ENCODE assay signal across 25 cellular contexts in genomic region chr11:25048632-25049031, GRCh38.
"Had no signal": no experiment of that assay in that cellular context is flagged by ENCODE, and none has a peak within 500 bp of the region (broad histone marks: within the 10 kb centered on the region; RNA-seq: fewer than 3 reads in every experiment).

No MANE protein-coding gene starts in this region.

- H3K27ac ChIP-seq: neural progenitor cell, ovary, parathyroid adenoma, psoas muscle, right lobe of liver, sigmoid colon, stomach, thoracic aorta, thyroid gland, tibial nerve, upper lobe of left lung, vagina had no signal

- H3K9me3 ChIP-seq: ovary, psoas muscle, right lobe of liver, sigmoid colon, stomach, thoracic aorta, thyroid gland, tibial nerve, upper lobe of left lung, vagina had no signal

- FAIRE-seq: small intestine, urothelium cell line had no signal

- H3K9ac ChIP-seq: neural progenitor cell, parathyroid adenoma had no signal

- H3K36me3 ChIP-seq: neural progenitor cell, ovary, right lobe of liver, sigmoid colon, stomach, thoracic aorta, thyroid gland, tibial nerve, upper lobe of left lung, vagina had no signal

- H3K4me3 ChIP-seq: neural progenitor cell, ovary, psoas muscle, right lobe of liver, sigmoid colon, stomach, thoracic aorta, thyroid gland, tibial nerve, upper lobe of left lung, vagina had no signal

- ATAC-seq: psoas muscle; right cardiac atrium; right lobe of liver; stimulated activated effector memory CD8-positive, alpha-beta T cell treated with anti-CD3 and anti-CD28 coated beads, Interleukin-12 subunit alpha, Interleukin-12 subunit beta, amount 100 ng/mL, for 72 hours; stimulated activated naive B cell treated with anti-CD40 and anti-IgM and Interleukin-4, amounts not matched to agents 10 μg/mL and 1 μg/mL and 100 μg/mL, for 72 hours had no signal

- H3K4me2 ChIP-seq: neural progenitor cell had no signal

- H2AFZ ChIP-seq: neural progenitor cell, parathyroid adenoma had no signal

- DNase-seq: occipital lobe; ovary; posterior cingulate gyrus; psoas muscle; right cardiac atrium; right lobe of liver; sigmoid colon; small intestine; stimulated activated CD4-positive, alpha-beta T cell treated with anti-CD3 and anti-CD28 coated beads, Interleukin-15, amount 100 ng/mL, for 24 hours; stimulated activated CD4-positive, alpha-beta T cell treated with anti-CD3 and anti-CD28 coated beads, Interleukin-2, amount 100 ng/mL, for 24 hours; stimulated activated CD4-positive, alpha-beta T cell treated with anti-CD3 and anti-CD28 coated beads, Interleukin-2, amount 100 ng/mL, for 48 hours; stimulated activated CD4-positive, alpha-beta T cell treated with anti-CD3 and anti-CD28 coated beads, Interleukin-4, amount 100 ng/mL, for 24 hours; stimulated activated naive B cell treated with anti-CD40 and anti-IgM and Interleukin-4, amounts not matched to agents 10 μg/mL and 1 μg/mL and 100 μg/mL, for 72 hours; stimulated activated naive CD4-positive, alpha-beta T cell treated with Interleukin-2 at 50 U/mL for 16 hours; stomach; thyroid gland; trophoblast cell; upper lobe of left lung had no signal

- H3K27me3 ChIP-seq: neural progenitor cell, ovary, right lobe of liver, sigmoid colon, stomach, thyroid gland, tibial nerve, upper lobe of left lung, vagina had no signal

- H3K79me2 ChIP-seq: parathyroid adenoma had no signal
